Comparison of ENCODE assay signal across 34 cellular contexts in genomic region chr7:1063361-1063760, GRCh38. TPM values are rescaled to one million over a fixed set of nuclear protein-coding genes. Genes with fewer than 3 reads are reported as not detected.
"Had no signal": no experiment of that assay in that cellular context is flagged by ENCODE, and none has a peak within 500 bp of the region (broad histone marks: within the 10 kb centered on the region; RNA-seq: fewer than 3 reads in every experiment).

No MANE protein-coding gene starts in this region.

- ATAC-seq: activated CD4-positive, alpha-beta T cell treated with anti-CD3 and anti-CD28 coated beads for 36 hours; gastroesophageal sphincter; mucosa of descending colon; pancreas; psoas muscle; stimulated activated naive CD8-positive, alpha-beta T cell treated with anti-CD3 and anti-CD28 coated beads, Interleukin-15, Interleukin-2, amounts not matched to agents 100 U/mL and 50 U/mL, for 24 hours had no signal

- DNase-seq: activated CD4-positive, alpha-beta T cell treated with anti-CD3 and anti-CD28 coated beads for 36 hours; activated CD4-positive, alpha-beta T cell treated with anti-CD3 and anti-CD28 coated beads, Interleukin-2, amount 50 U/mL, for 48 hours; activated CD8-positive, alpha-beta memory T cell treated with anti-CD3 and anti-CD28 coated beads, Interleukin-2, amount 50 U/mL, for 4 hours; activated effector memory CD4-positive, alpha-beta T cell treated with anti-CD3 and anti-CD28 coated beads, Interleukin-2, amount 50 U/mL, for 16 hours; activated naive CD4-positive, alpha-beta T cell treated with anti-CD3 and anti-CD28 coated beads, Interleukin-2, amount 10 ng/mL, durations not matched to agents 7 days and 5 days; activated naive CD8-positive, alpha-beta T cell treated with anti-CD3 and anti-CD28 coated beads, Interleukin-2, amount 10 ng/mL, durations not matched to agents 7 days and 5 days; activated T-cell treated with anti-CD3 and anti-CD28 coated beads, Interleukin-2, amount 50 U/mL, for 1 hour; dorsolateral prefrontal cortex; effector memory CD4-positive, alpha-beta T cell; erythroblast; islet precursor cell; left ventricle myocardium inferior; mucosa of descending colon; nephron progenitor cell; nucleus accumbens; psoas muscle; sigmoid colon; small intestine; stimulated activated CD4-positive, alpha-beta T cell treated with anti-CD3 and anti-CD28 coated beads, Interleukin-1b, Interleukin-23, amount 100 ng/mL, for 48 hours; stimulated activated CD4-positive, alpha-beta T cell treated with anti-CD3 and anti-CD28 coated beads, Interleukin-4, amount 100 ng/mL, for 4 hours; stimulated activated naive CD8-positive, alpha-beta T cell treated with anti-CD3 and anti-CD28 coated beads, Interleukin-15, Interleukin-2, amounts not matched to agents 100 U/mL and 50 U/mL, for 24 hours; T-helper 2 cell had no signal

- H3K9me3 ChIP-seq: ascending aorta, gastroesophageal sphincter, left ventricle myocardium inferior, mucosa of descending colon, pancreas, psoas muscle, sigmoid colon had no signal

- H3K4me3 ChIP-seq: ascending aorta, cardiac muscle cell, coronary artery, dorsolateral prefrontal cortex, gastroesophageal sphincter, hepatocyte, left ventricle myocardium inferior, lung, mucosa of descending colon, pancreas, psoas muscle, sigmoid colon had no signal

- H3K27ac Mint-ChIP-seq: activated CD4-positive, alpha-beta T cell treated with anti-CD3 and anti-CD28 coated beads for 36 hours; activated naive CD4-positive, alpha-beta T cell treated with anti-CD3 and anti-CD28 coated beads, Interleukin-2, amount 10 ng/mL, durations not matched to agents 7 days and 5 days; activated naive CD8-positive, alpha-beta T cell treated with anti-CD3 and anti-CD28 coated beads, Interleukin-2, amount 10 ng/mL, durations not matched to agents 7 days and 5 days; activated T-helper 1 cell treated with anti-CD3 and anti-CD28 coated beads, Interleukin-12 subunit alpha, Interleukin-12 subunit beta, Interleukin-2, Interleukin-4 antibody, amounts not matched to agents 30 ng/mL and 10 ng/mL and 1 ng/mL, durations not matched to agents 14 hours and 24 hours and 36 hours; nephron progenitor cell; type B pancreatic cell had no signal

- H3K36me3 Mint-ChIP-seq: activated naive CD4-positive, alpha-beta T cell treated with anti-CD3 and anti-CD28 coated beads, Interleukin-2, amount 10 ng/mL, durations not matched to agents 7 days and 5 days; activated naive CD8-positive, alpha-beta T cell treated with anti-CD3 and anti-CD28 coated beads, Interleukin-2, amount 10 ng/mL, durations not matched to agents 7 days and 5 days had no signal

- H3K9me3 Mint-ChIP-seq: activated naive CD4-positive, alpha-beta T cell treated with anti-CD3 and anti-CD28 coated beads, Interleukin-2, amount 10 ng/mL, durations not matched to agents 7 days and 5 days; activated naive CD8-positive, alpha-beta T cell treated with anti-CD3 and anti-CD28 coated beads, Interleukin-2, amount 10 ng/mL, durations not matched to agents 7 days and 5 days; activated T-helper 1 cell treated with anti-CD3 and anti-CD28 coated beads, Interleukin-12 subunit alpha, Interleukin-12 subunit beta, Interleukin-2, Interleukin-4 antibody, amounts not matched to agents 30 ng/mL and 10 ng/mL and 1 ng/mL, durations not matched to agents 14 hours and 24 hours and 36 hours; brain; nephron progenitor cell; type B pancreatic cell had no signal

- H3K4me1 Mint-ChIP-seq: activated naive CD8-positive, alpha-beta T cell treated with anti-CD3 and anti-CD28 coated beads, Interleukin-2, amount 10 ng/mL, durations not matched to agents 7 days and 5 days had no signal

- H3K36me3 ChIP-seq: ascending aorta, cardiac muscle cell, pancreas had no signal

- H3K27me3 Mint-ChIP-seq: activated naive CD8-positive, alpha-beta T cell treated with anti-CD3 and anti-CD28 coated beads, Interleukin-2, amount 10 ng/mL, durations not matched to agents 7 days and 5 days; type B pancreatic cell had no signal

- H3K27me3 ChIP-seq: ascending aorta, cardiac muscle cell, dorsolateral prefrontal cortex, gastroesophageal sphincter, hepatocyte, pancreas, sigmoid colon had no signal

- H3K4me3 Mint-ChIP-seq: activated CD4-positive, alpha-beta T cell treated with anti-CD3 and anti-CD28 coated beads for 36 hours; activated naive CD4-positive, alpha-beta T cell treated with anti-CD3 and anti-CD28 coated beads, Interleukin-2, amount 10 ng/mL, durations not matched to agents 7 days and 5 days; activated naive CD8-positive, alpha-beta T cell treated with anti-CD3 and anti-CD28 coated beads, Interleukin-2, amount 10 ng/mL, durations not matched to agents 7 days and 5 days; activated T-helper 1 cell treated with anti-CD3 and anti-CD28 coated beads, Interleukin-12 subunit alpha, Interleukin-12 subunit beta, Interleukin-2, Interleukin-4 antibody, amounts not matched to agents 30 ng/mL and 10 ng/mL and 1 ng/mL, durations not matched to agents 14 hours and 24 hours and 36 hours; brain; nephron progenitor cell; type B pancreatic cell had no signal

- H3K4me2 ChIP-seq: hepatocyte had no signal

- H3K27ac ChIP-seq: ascending aorta, cardiac muscle cell, coronary artery, dorsolateral prefrontal cortex, gastroesophageal sphincter, hepatocyte, left ventricle myocardium inferior, pancreas, psoas muscle, sigmoid colon had no signal

RNA-seq across cellular contexts. Expression of gene GPR146, which starts 19.0 kb away (rescaled TPM):
- total RNA-seq: fibroblast of villous mesenchyme had no signal

RNA-seq across cellular contexts. Expression of gene GPER1, which starts 24.6 kb away (rescaled TPM):
- total RNA-seq: activated CD4-positive, alpha-beta T cell treated with anti-CD3 and anti-CD28 coated beads for 36 hours; activated CD8-positive, alpha-beta memory T cell treated with anti-CD3 and anti-CD28 coated beads for 36 hours; activated T-helper 1 cell treated with anti-CD3 and anti-CD28 coated beads, Interleukin-12 subunit alpha, Interleukin-12 subunit beta, Interleukin-2, Interleukin-4 antibody, amounts not matched to agents 30 ng/mL and 10 ng/mL and 1 ng/mL, durations not matched to agents 14 hours and 24 hours and 36 hours had no signal
